1 cellular context compared by ENCODE assay signal in the genomic region with DNA sequence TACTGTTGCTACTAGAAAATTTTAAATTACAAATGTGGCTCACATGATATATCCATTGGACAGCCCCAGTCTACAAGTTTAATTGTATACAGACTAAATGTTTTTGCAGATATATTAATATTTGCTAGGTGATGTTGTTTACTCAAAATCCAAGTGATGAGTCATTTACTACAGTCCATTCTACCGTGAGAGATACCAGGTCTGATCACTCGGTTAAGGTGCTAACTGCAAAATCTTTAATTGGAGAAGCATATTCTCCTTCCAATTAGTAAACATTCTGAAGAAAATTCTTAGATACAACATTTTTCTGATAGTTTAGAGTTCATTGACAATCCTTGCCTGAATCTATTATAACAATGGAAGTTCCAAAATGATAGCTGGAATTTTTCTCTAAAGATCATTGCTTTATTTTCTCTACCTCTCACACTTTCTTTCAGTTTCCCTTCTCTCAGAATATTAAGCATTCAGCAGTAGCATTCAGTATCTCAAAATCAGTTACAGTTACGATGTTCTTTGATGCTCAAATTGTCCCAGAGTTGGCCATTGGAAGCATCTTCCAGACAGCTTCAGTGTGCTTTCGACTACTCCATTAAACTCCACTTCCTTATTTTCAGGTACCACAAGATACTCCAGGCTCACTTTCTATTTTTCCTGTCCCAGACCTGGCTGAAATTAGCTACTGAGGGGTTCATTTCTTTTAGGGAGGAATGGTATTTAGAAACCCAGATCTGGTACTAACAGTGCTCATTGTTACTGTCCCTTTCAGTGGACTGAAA.
TF ChIP-seq lines count a peak whose summit lies in the region.

No MANE protein-coding gene starts in this region.

TF ChIP-seq in SK-N-SH, 30 proteins besides CTCF, POLR2A, EP300 and RAD21 (continued from another document):
- TF ChIP-seq, protein P1, sequence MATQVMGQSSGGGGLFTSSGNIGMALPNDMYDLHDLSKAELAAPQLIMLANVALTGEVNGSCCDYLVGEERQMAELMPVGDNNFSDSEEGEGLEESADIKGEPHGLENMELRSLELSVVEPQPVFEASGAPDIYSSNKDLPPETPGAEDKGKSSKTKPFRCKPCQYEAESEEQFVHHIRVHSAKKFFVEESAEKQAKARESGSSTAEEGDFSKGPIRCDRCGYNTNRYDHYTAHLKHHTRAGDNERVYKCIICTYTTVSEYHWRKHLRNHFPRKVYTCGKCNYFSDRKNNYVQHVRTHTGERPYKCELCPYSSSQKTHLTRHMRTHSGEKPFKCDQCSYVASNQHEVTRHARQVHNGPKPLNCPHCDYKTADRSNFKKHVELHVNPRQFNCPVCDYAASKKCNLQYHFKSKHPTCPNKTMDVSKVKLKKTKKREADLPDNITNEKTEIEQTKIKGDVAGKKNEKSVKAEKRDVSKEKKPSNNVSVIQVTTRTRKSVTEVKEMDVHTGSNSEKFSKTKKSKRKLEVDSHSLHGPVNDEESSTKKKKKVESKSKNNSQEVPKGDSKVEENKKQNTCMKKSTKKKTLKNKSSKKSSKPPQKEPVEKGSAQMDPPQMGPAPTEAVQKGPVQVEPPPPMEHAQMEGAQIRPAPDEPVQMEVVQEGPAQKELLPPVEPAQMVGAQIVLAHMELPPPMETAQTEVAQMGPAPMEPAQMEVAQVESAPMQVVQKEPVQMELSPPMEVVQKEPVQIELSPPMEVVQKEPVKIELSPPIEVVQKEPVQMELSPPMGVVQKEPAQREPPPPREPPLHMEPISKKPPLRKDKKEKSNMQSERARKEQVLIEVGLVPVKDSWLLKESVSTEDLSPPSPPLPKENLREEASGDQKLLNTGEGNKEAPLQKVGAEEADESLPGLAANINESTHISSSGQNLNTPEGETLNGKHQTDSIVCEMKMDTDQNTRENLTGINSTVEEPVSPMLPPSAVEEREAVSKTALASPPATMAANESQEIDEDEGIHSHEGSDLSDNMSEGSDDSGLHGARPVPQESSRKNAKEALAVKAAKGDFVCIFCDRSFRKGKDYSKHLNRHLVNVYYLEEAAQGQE (IDR thresholded peaks at IDR 0.05; ENCODE audit: low read depth, low read length): no peak
- no peak for TF ChIP-seq TEAD4 (IDR thresholded peaks at IDR 0.05; ENCODE audit: borderline replicate concordance, insufficient read depth)
- TF ChIP-seq, protein P2, sequence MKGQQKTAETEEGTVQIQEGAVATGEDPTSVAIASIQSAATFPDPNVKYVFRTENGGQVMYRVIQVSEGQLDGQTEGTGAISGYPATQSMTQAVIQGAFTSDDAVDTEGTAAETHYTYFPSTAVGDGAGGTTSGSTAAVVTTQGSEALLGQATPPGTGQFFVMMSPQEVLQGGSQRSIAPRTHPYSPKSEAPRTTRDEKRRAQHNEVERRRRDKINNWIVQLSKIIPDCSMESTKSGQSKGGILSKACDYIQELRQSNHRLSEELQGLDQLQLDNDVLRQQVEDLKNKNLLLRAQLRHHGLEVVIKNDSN (IDR thresholded peaks at IDR 0.05; ENCODE audit: borderline replicate concordance, low read depth): no peak
- TF ChIP-seq EZH2phosphoT487 (IDR thresholded peaks at IDR 0.05; ENCODE audit: borderline replicate concordance, low read depth): no peak
- TF ChIP-seq FOXM1 (IDR thresholded peaks at IDR 0.05; ENCODE audit: low read depth): no peak
- TF ChIP-seq NFIC (IDR thresholded peaks at IDR 0.05; ENCODE audit: borderline replicate concordance): no peak
- TF ChIP-seq RCOR1 (IDR thresholded peaks at IDR 0.05; ENCODE audit: low read length): no peak
